ENCODE assay signal across 9 cellular contexts in genomic region chr6:157528931-157529653, GRCh38.
A peak's percentile ranks its signal among the peaks of the same experiment; 100 is the strongest.
DNase-seq lines count a peak whose midpoint lies in the region; ATAC-seq, FAIRE-seq and TF ChIP-seq lines count a peak whose summit lies in the region.
"Had no signal": no experiment of that assay in that cellular context is flagged by ENCODE, and none has a peak within 500 bp of the region (broad histone marks: within the 10 kb centered on the region; RNA-seq: fewer than 3 reads in every experiment).

No MANE protein-coding gene starts in this region.

- H3K4me3 ChIP-seq in epithelial cell of proximal tubule (ENCODE audit: low read depth, low read length) (no peak overlapping the region), gastrocnemius medialis (peak overlapping the region in 1 of 4 donors; percentile 19)

- no peak for TF ChIP-seq CTCF in epithelial cell of proximal tubule (conservative IDR thresholded peaks at IDR 0.05; ENCODE audit: low read depth, low read length)
- no peak for TF ChIP-seq CTCF in gastrocnemius medialis (IDR thresholded peaks at IDR 0.05 in 4 of 5, conservative IDR thresholded peaks at IDR 0.05 in 1 of 5)

- no peaks in the 10 kb centered on the region for H3K27me3 ChIP-seq in gastrocnemius medialis

- intact Hi-C loops in gastrocnemius medialis (cut with DNase I; ENCODE audit: low total_unique reads) = no loop called here

- H3K4me1 ChIP-seq in gastrocnemius medialis = peaks cover 21 to 60% of the 10 kb centered on the region in 2 donors

- H3K27ac ChIP-seq in gastrocnemius medialis = peak overlapping the region; percentile 36 to 76 (median 60)

- no peaks in the 10 kb centered on the region for H3K9me3 ChIP-seq in gastrocnemius medialis

- in situ Hi-C loops in gastrocnemius medialis (cut with MboI; ENCODE audit: low sequenced_read_pairs in 4 of 4) = no loop called here

- ATAC-seq in gastrocnemius medialis (peak; percentile 80 to 89), HG02763 (IDR thresholded peaks at IDR 0.05; ENCODE audit: unreplicated experiment) (no peak), GM18907 (IDR thresholded peaks at IDR 0.05; ENCODE audit: unreplicated experiment) (no peak)

- POLR2A ChIA-PET in HEK293T (lab: Yijun Ruan, JAX) = no interaction called here

- no peak for TF ChIP-seq POLR2A in gastrocnemius medialis (IDR thresholded peaks at IDR 0.05)
- no peak for TF ChIP-seq POLR2A in GM12892 (IDR thresholded peaks at IDR 0.05; ENCODE audit: low read depth, low read length)

- FAIRE-seq in GM12892 (lab: Jason Lieb, UNC) = no peak

- CTCF ChIA-PET in HEK293T (lab: Yijun Ruan, JAX) = interaction anchor here (0.6 kb wide), 1 partner anchor 42 kb away, joined by 4 read pairs; no protein-coding TSS in a partner anchor

- no peak for DNase-seq in HEK293T (ENCODE audit: extremely low spot score)
- peak; percentile 88 for DNase-seq in NCI-H2107 treated with DMSO at 0.1 percent for 48 hours (lab: John Stamatoyannopoulos, UW; ENCODE audit: unreplicated experiment)
- peak; percentile 92 for DNase-seq in epithelial cell of proximal tubule (ENCODE audit: low read depth)
- peak; percentile 68 to 76 for DNase-seq in gastrocnemius medialis
- DNase-seq in GM12892 (ENCODE audit: insufficient read length) = no peak
- DNase-seq: NCI-H510A treated with DMSO at 0.1 percent for 48 hours, T-helper 9 cell had no signal

- H3K36me3 ChIP-seq in gastrocnemius medialis = no peaks in the 10 kb centered on the region

TF ChIP-seq in HEK293T, 16 proteins besides CTCF, POLR2A, EP300 and RAD21:
- TF ChIP-seq BHLHE40 (IDR thresholded peaks at IDR 0.05; ENCODE audit: borderline replicate concordance) = no peak
- TF ChIP-seq ZNF384 (IDR thresholded peaks at IDR 0.05) = no peak
- TF ChIP-seq LEF1 (IDR thresholded peaks at IDR 0.05; ENCODE audit: borderline replicate concordance) = no peak
- TF ChIP-seq SP1 (IDR thresholded peaks at IDR 0.05) = no peak
- TF ChIP-seq FOXA1 (IDR thresholded peaks at IDR 0.05) = no peak
- no peak for TF ChIP-seq SUZ12 (IDR thresholded peaks at IDR 0.05)
- no peak for TF ChIP-seq NFRKB (IDR thresholded peaks at IDR 0.05)
- TF ChIP-seq PKNOX1 (IDR thresholded peaks at IDR 0.05) = peak; percentile 90
- no peak for TF ChIP-seq HDGF (IDR thresholded peaks at IDR 0.05; ENCODE audit: borderline replicate concordance)

Comparison
In these comparisons a context has a peak if more than half of its experiments do, and no peak if none do; other contexts are left out.
1. DNase-seq: peak in NCI-H2107 treated with DMSO at 0.1 percent for 48 hours (single experiment), epithelial cell of proximal tubule (single experiment) and gastrocnemius medialis (2 of 2); none in HEK293T (single experiment) and GM12892 (single experiment).
2. ATAC-seq: peak in gastrocnemius medialis (2 of 2); none in HG02763 (single experiment) and GM18907 (single experiment).